13 cellular contexts compared by ENCODE assay signal in genomic region chr18:75638223-75638596, GRCh38.
A peak's percentile ranks its signal among the peaks of the same experiment; 100 is the strongest.
DNase-seq lines count a peak whose midpoint lies in the region; ATAC-seq and TF ChIP-seq lines count a peak whose summit lies in the region.
"Had no signal": no experiment of that assay in that cellular context is flagged by ENCODE, and none has a peak within 500 bp of the region (broad histone marks: within the 10 kb centered on the region; RNA-seq: fewer than 3 reads in every experiment).

No MANE protein-coding gene starts in this region.

- no peak overlapping the region for H2AFZ ChIP-seq in trophoblast cell (ENCODE audit: insufficient read depth, low read length, poor library complexity)

- no peak overlapping the region for H2AK5ac ChIP-seq in trophoblast cell (ENCODE audit: low read length)

- H3K23ac ChIP-seq in trophoblast cell (ENCODE audit: low read length), result no peak overlapping the region

- H3K4me3 ChIP-seq in AG10803 (ENCODE audit: low read length) (peak overlapping the region; percentile 54), trophoblast cell (ENCODE audit: low read depth, low read length) (no peak overlapping the region)

- no peaks in the 10 kb centered on the region for H3K27me3 ChIP-seq in trophoblast cell (ENCODE audit: insufficient read depth, low read length)

- no peak overlapping the region for H3K18ac ChIP-seq in trophoblast cell (ENCODE audit: low read length)

- H3K4ac ChIP-seq in trophoblast cell (ENCODE audit: low read depth, low read length), result no peak overlapping the region

- H3K4me1 ChIP-seq in trophoblast cell (ENCODE audit: control insufficient read depth in 1 of 2, insufficient read depth in 2 of 2, low read length in 2 of 2), result peaks cover 7 to 8% of the 10 kb centered on the region in 2 experiments

- intact Hi-C loops in left cardiac atrium (cut with DNase I), result no loop called here

- no peak overlapping the region for H2BK120ac ChIP-seq in trophoblast cell (ENCODE audit: insufficient read depth, low read length, poor library complexity)

- H3K79me1 ChIP-seq in trophoblast cell (ENCODE audit: low read length), result no peaks in the 10 kb centered on the region

- H4K8ac ChIP-seq in trophoblast cell (ENCODE audit: low read depth, low read length), result no peak overlapping the region

- no peak overlapping the region for H4K12ac ChIP-seq in trophoblast cell (ENCODE audit: low read depth, low read length)

- WGBS in trophoblast cell (ENCODE audit: extremely low coverage, insufficient coverage, insufficient read length), result no CpG with 5 or more reads among the region's 9 CpGs

- in situ Hi-C loops in ACHN (cut with HindIII; ENCODE audit: low pct_ligation_motif_present, low pct_unique_long_range_greater_than_20kb, low sequenced_read_pairs), result no loop called here

- DNase-seq in AG10803 (ENCODE audit: low read depth) (peak; percentile 88), left cardiac atrium (no peak), trophoblast cell (peak in 1 of 2 donors; percentile 56), NCI-H526 treated with DMSO at 0.1 percent for 48 hours (lab: John Stamatoyannopoulos, UW) (no peak), cerebellar cortex (ENCODE audit: low spot score) (no peak), ACHN (no peak)
- DNase-seq: activated T-cell treated with anti-CD3 and anti-CD28 coated beads, Interleukin-2, amount 50 U/mL, for 1 hour; CD4-positive, CD25-positive, alpha-beta regulatory T cell; effector CD8-positive, alpha-beta T cell; stimulated activated CD4-positive, alpha-beta T cell treated with anti-CD3 and anti-CD28 coated beads, Interleukin-2, amount 100 ng/mL, for 48 hours; T-helper 17 cell had no signal

- no peaks in the 10 kb centered on the region for H3K36me3 ChIP-seq in trophoblast cell (ENCODE audit: control insufficient read depth in 1 of 2, insufficient read depth in 2 of 2, low read length in 2 of 2)

- H3K14ac ChIP-seq in trophoblast cell (ENCODE audit: low read length), result no peak overlapping the region

- peak; percentile 53 for TF ChIP-seq CTCF in AG10803 (conservative IDR thresholded peaks at IDR 0.05; ENCODE audit: low read length)

- peak overlapping the region; percentile 50 for H3K4me2 ChIP-seq in trophoblast cell (ENCODE audit: low read length)

- peaks cover 5% of the 10 kb centered on the region for H3K9me3 ChIP-seq in trophoblast cell (ENCODE audit: insufficient read depth, low read depth, low read length)

- no peak overlapping the region for H4K91ac ChIP-seq in trophoblast cell (ENCODE audit: low read depth, low read length)

- no peak overlapping the region for H3K9ac ChIP-seq in trophoblast cell (ENCODE audit: low read length)

- H2BK5ac ChIP-seq in trophoblast cell (ENCODE audit: low read depth, low read length, poor library complexity), result no peak overlapping the region

- ATAC-seq in left cardiac atrium (peak; percentile 21 to 77), GM21619 (IDR thresholded peaks at IDR 0.05; ENCODE audit: unreplicated experiment) (no peak)
- ATAC-seq: T-helper 17 cell had no signal

- H2BK12ac ChIP-seq in trophoblast cell (ENCODE audit: low read length), result no peak overlapping the region

- H3K79me2 ChIP-seq in trophoblast cell (ENCODE audit: control insufficient read depth, insufficient read depth, low read length, poor library complexity), result no peaks in the 10 kb centered on the region

- H3K27ac ChIP-seq in angular gyrus (ENCODE audit: low read depth, low read length) (peak overlapping the region; percentile 84), trophoblast cell (ENCODE audit: low read depth, low read length) (peak overlapping the region; percentile 35)
